ENCODE assay signal across 8 cellular contexts in the genomic region with DNA sequence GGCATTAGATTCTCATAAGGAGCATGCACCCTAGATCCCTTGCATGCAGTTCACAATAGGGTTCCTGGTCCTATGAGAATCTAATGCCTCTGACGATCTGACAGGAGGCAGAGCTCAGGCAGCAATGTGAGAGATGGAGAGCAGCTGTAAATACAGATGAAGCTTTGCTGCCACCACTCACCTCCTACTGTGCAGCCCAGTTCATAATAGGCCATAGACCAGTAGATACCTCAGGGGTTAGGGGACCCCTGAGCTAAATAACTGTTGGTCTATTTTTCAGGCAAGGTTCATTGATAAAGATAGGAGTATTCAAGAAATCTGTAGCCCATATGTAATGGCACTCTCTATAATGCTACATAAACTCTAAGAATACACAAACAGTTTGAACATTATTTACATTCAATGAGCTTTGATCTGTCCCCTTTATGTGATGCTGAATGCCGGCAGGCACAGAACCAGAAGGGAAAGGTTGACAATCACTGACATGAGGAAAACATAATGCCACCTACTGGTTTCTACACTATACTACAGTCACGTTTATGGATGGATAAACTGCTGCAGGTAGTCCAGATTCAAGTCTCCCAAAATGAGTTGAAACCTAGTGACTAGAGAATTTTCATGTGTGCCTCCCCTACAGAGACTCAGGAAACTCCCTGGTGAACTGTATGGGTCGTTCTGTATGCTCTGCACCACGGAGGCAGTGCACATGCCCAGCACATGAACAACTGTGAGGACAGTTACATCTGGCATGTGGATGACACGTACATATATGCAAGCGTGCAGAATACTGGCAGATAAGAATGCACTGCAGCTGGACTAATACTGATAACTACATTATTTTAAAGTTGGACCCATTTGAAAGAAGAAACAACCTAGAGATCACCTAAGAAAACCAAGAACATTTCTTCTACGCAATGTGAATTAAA.
A peak's percentile ranks its signal among the peaks of the same experiment; 100 is the strongest.
DNase-seq lines count a peak whose midpoint lies in the region; ATAC-seq and TF ChIP-seq lines count a peak whose summit lies in the region.

No MANE protein-coding gene starts in this region.

- H3K9me3 ChIP-seq in osteoblast (ENCODE audit: low read depth, low read length) = no peaks in the 10 kb centered on the region
- H3K9me3 ChIP-seq in CD4-positive, alpha-beta memory T cell (ENCODE audit: control insufficient read depth in 1 of 2, low read length in 2 of 2) = no peaks in the 10 kb centered on the region

- no peak overlapping the region for H3K4me2 ChIP-seq in osteoblast (ENCODE audit: insufficient read depth, low read length)

- peak; percentile 81 for ATAC-seq in GM21423 (IDR thresholded peaks at IDR 0.05; ENCODE audit: unreplicated experiment)

- POLR2A ChIA-PET in CD4-positive, alpha-beta memory T cell (lab: Charles Lee; ENCODE audit: partially characterized antibody) = no interaction called here

- intact Hi-C loops in CD4-positive, alpha-beta memory T cell (cut with micrococcal nuclease) = loop anchor here (1.0 kb wide), 1 partner anchor 211 kb away; no protein-coding TSS in a partner anchor

- TF ChIP-seq CTCF in HL-60 (IDR thresholded peaks at IDR 0.05; ENCODE audit: insufficient read depth, low read length) (peak; percentile 12), epithelial cell of esophagus (IDR thresholded peaks at IDR 0.05; ENCODE audit: insufficient read depth, low read depth, low read length, missing control alignments) (peak; percentile 63), osteoblast (IDR thresholded peaks at IDR 0.05; ENCODE audit: extremely low read depth, low read depth, low read length) (peak; percentile 56)

- H3K4me3 Mint-ChIP-seq in CD4-positive, alpha-beta memory T cell = no peak overlapping the region

- peaks cover 0 to 2% (median 0%) of the 10 kb centered on the region in 4 donors for H3K4me1 Mint-ChIP-seq in CD4-positive, alpha-beta memory T cell

- DNase-seq in GM03348 (ENCODE audit: low spot score) (peak; percentile 36), HL-60 (ENCODE audit: low read depth in 1 of 2, low spot score in 1 of 2) (no peak), OCI-M1 (lab: John Stamatoyannopoulos, UW) (peak; percentile 66), epithelial cell of esophagus (ENCODE audit: low read depth) (peak; percentile 46), osteoblast (ENCODE audit: insufficient read length, low spot score, missing footprints) (no peak), amygdala (lab: John Stamatoyannopoulos, UW) (no peak)
- DNase-seq in CD4-positive, alpha-beta memory T cell = no peak

- H3K4me1 ChIP-seq in osteoblast (ENCODE audit: insufficient read depth, low read length) = no peaks in the 10 kb centered on the region
- no peaks in the 10 kb centered on the region for H3K4me1 ChIP-seq in CD4-positive, alpha-beta memory T cell (ENCODE audit: insufficient read depth, low read length)

- CTCF ChIA-PET in CD4-positive, alpha-beta memory T cell (lab: Charles Lee; ENCODE audit: partially characterized antibody) = interaction anchor here (0.6 to 1.7 kb wide), 14 partner anchors 10 to 217 kb away, joined by 3 to 9 read pairs (median 4); no protein-coding TSS in a partner anchor

- no peak overlapping the region for H3K4me3 ChIP-seq in HL-60 (replicated peaks; ENCODE audit: insufficient read depth, low read length)
- no peak overlapping the region for H3K4me3 ChIP-seq in epithelial cell of esophagus (ENCODE audit: low read length)
- H3K4me3 ChIP-seq in osteoblast (ENCODE audit: insufficient read depth, low read length) = no peak overlapping the region
- no peak overlapping the region for H3K4me3 ChIP-seq in CD4-positive, alpha-beta memory T cell (ENCODE audit: low read length in 2 of 2)

- H3K27ac ChIP-seq in HL-60 (replicated peaks) (no peak overlapping the region), osteoblast (ENCODE audit: low read depth, low read length) (no peak overlapping the region)
- H3K27ac ChIP-seq in CD4-positive, alpha-beta memory T cell (ENCODE audit: low read depth, low read length) = no peak overlapping the region

- H3K79me2 ChIP-seq in osteoblast (ENCODE audit: insufficient read depth, low read length) = peaks cover 5% of the 10 kb centered on the region

- no peak overlapping the region for H2AFZ ChIP-seq in osteoblast (ENCODE audit: low read length)

- H3K36me3 ChIP-seq in osteoblast (ENCODE audit: insufficient read depth, low read length) = peaks cover 71% of the 10 kb centered on the region
- H3K36me3 ChIP-seq in CD4-positive, alpha-beta memory T cell (ENCODE audit: insufficient read depth, low read length) = no peaks in the 10 kb centered on the region

- no peaks in the 10 kb centered on the region for H3K36me3 Mint-ChIP-seq in CD4-positive, alpha-beta memory T cell

- peaks cover 0 to 2% (median 0%) of the 10 kb centered on the region in 8 donors for H3K9me3 Mint-ChIP-seq in CD4-positive, alpha-beta memory T cell

- no peaks in the 10 kb centered on the region for H3K27me3 Mint-ChIP-seq in CD4-positive, alpha-beta memory T cell

- H4K20me1 ChIP-seq in osteoblast (ENCODE audit: insufficient read depth, low read length) = peaks cover 4% of the 10 kb centered on the region

- no peak overlapping the region for H3K27ac Mint-ChIP-seq in CD4-positive, alpha-beta memory T cell

- no peaks in the 10 kb centered on the region for H3K27me3 ChIP-seq in HL-60 (ENCODE audit: insufficient read depth, poor library complexity, severe bottlenecking)
- H3K27me3 ChIP-seq in osteoblast (ENCODE audit: insufficient read depth, low read length) = no peaks in the 10 kb centered on the region
- no peaks in the 10 kb centered on the region for H3K27me3 ChIP-seq in CD4-positive, alpha-beta memory T cell (ENCODE audit: insufficient read depth, low read length)

Comparison
In these comparisons a context has a peak if more than half of its experiments do, and no peak if none do; other contexts are left out.
1. DNase-seq: peak in GM03348 (single experiment), OCI-M1 (single experiment) and epithelial cell of esophagus (single experiment); none in HL-60 (0 of 2), osteoblast (single experiment), amygdala (0 of 56) and CD4-positive, alpha-beta memory T cell (0 of 5).
2. CTCF ChIP-seq: peak in every context shown above with its lines; median percentile 63 in epithelial cell of esophagus; 56 in osteoblast; 12 in HL-60.